24 cellular contexts compared by ENCODE assay signal in the genomic region with DNA sequence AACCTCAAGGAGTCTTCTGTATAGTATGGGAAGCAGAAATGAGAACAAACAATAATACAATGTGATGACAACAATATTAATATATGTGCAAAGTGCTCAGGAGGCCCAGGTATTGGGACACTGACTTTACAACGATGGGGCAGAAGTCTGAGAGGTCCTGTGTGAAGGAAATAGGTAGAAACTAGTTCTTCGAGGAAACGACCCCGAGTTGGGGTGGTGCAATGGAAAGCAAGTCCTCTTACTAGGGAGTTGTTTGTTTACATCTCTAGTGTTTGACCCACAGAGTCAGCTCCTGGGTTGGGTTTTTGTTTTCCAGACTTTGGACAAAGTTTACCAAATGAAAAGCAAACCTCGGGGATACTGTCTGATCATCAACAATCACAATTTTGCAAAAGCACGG. TPM values are rescaled to one million over a fixed set of nuclear protein-coding genes. Genes with fewer than 3 reads are reported as not detected.
A peak's percentile ranks its signal among the peaks of the same experiment; 100 is the strongest.
DNase-seq lines count a peak whose midpoint lies in the region; ATAC-seq and TF ChIP-seq lines count a peak whose summit lies in the region.
"Had no signal": no experiment of that assay in that cellular context is flagged by ENCODE, and none has a peak within 500 bp of the region (broad histone marks: within the 10 kb centered on the region; RNA-seq: fewer than 3 reads in every experiment).

No MANE protein-coding gene starts in this region.

- H3K4me1 Mint-ChIP-seq in CD8-positive, alpha-beta T cell (ENCODE audit: low read depth), result peaks cover 50% of the 10 kb centered on the region
- H3K4me1 Mint-ChIP-seq in IgD-negative memory B cell (peaks cover 8 to 21% (median 15%) of the 10 kb centered on the region in 3 donors), natural killer cell (peaks cover 60 to 64% of the 10 kb centered on the region in 2 donors)
- H3K4me1 Mint-ChIP-seq in effector memory CD8-positive, alpha-beta T cell (ENCODE audit: low read depth in 2 of 2), result peaks cover 29 to 67% of the 10 kb centered on the region in 2 donors

- no peak for TF ChIP-seq CTCF in CD8-positive, alpha-beta T cell (IDR thresholded peaks at IDR 0.05)
- no peak for TF ChIP-seq CTCF in natural killer cell (IDR thresholded peaks at IDR 0.05)

- H3K27ac ChIP-seq in CD8-positive, alpha-beta T cell (ENCODE audit: low read depth, low read length), result no peak overlapping the region
- H3K27ac ChIP-seq: GM23248, PC-9, RWPE1 had no signal

- DNase-seq in CD8-positive, alpha-beta T cell, result no peak
- no peak for DNase-seq in effector memory CD8-positive, alpha-beta T cell
- DNase-seq in natural killer cell (no peak), superior temporal gyrus (ENCODE audit: extremely low spot score) (no peak), amniotic stem cell (lab: John Stamatoyannopoulos, UW) (no peak), glomerular visceral epithelial cell (ENCODE audit: extremely low spot score) (no peak)
- DNase-seq: ACHN, C1 segment of cervical spinal cord, Caco-2, DMS153, GDM1, GM23248, HCEC 1CT, KG1, MV-4-11, NCI-H1417, NCI-H187 treated with DMSO at 0.1 percent for 48 hours, NCI-H226, NCI-H524, PC-9, SIG-M5 had no signal

- H3K4me3 ChIP-seq in CD8-positive, alpha-beta T cell (ENCODE audit: low read depth, low read length), result no peak overlapping the region
- H3K4me3 ChIP-seq: GM23248, PC-9 had no signal

- CTCF ChIA-PET in CD8-positive, alpha-beta T cell (lab: Charles Lee), result interaction anchor here (1.1 to 8.3 kb wide), 5 partner anchors 14 to 87 kb away, joined by 3 to 49 read pairs (median 19); partner anchors contain the start of gene CASP8

- no peaks in the 10 kb centered on the region for H3K27me3 Mint-ChIP-seq in CD8-positive, alpha-beta T cell (ENCODE audit: low read depth)
- no peaks in the 10 kb centered on the region for H3K27me3 Mint-ChIP-seq in IgD-negative memory B cell
- no peaks in the 10 kb centered on the region for H3K27me3 Mint-ChIP-seq in effector memory CD8-positive, alpha-beta T cell
- no peaks in the 10 kb centered on the region for H3K27me3 Mint-ChIP-seq in natural killer cell (ENCODE audit: low read depth in 2 of 2)

- H3K9me3 Mint-ChIP-seq in CD8-positive, alpha-beta T cell, result no peaks in the 10 kb centered on the region
- H3K9me3 Mint-ChIP-seq in IgD-negative memory B cell (no peaks in the 10 kb centered on the region), natural killer cell (no peaks in the 10 kb centered on the region)
- H3K9me3 Mint-ChIP-seq in effector memory CD8-positive, alpha-beta T cell, result no peaks in the 10 kb centered on the region

- no peaks in the 10 kb centered on the region for H3K9me3 ChIP-seq in CD8-positive, alpha-beta T cell (ENCODE audit: low read length)

- peak overlapping the region; percentile 25 for H3K27ac Mint-ChIP-seq in CD8-positive, alpha-beta T cell
- H3K27ac Mint-ChIP-seq in IgD-negative memory B cell, result peak overlapping the region in 2 of 3 donors; percentile 31 to 35
- peak overlapping the region; percentile 19 to 57 for H3K27ac Mint-ChIP-seq in effector memory CD8-positive, alpha-beta T cell
- H3K27ac Mint-ChIP-seq in natural killer cell, result peak overlapping the region; percentile 75 to 100

- peaks cover 85% of the 10 kb centered on the region for H3K36me3 Mint-ChIP-seq in CD8-positive, alpha-beta T cell
- H3K36me3 Mint-ChIP-seq in IgD-negative memory B cell (peaks cover 11% of the 10 kb centered on the region), natural killer cell (peaks cover 47% of the 10 kb centered on the region)
- H3K36me3 Mint-ChIP-seq in effector memory CD8-positive, alpha-beta T cell (ENCODE audit: insufficient read depth), result peaks cover 96% of the 10 kb centered on the region

- H3K4me1 ChIP-seq in CD8-positive, alpha-beta T cell (ENCODE audit: insufficient read depth, low read length), result peaks cover 14% of the 10 kb centered on the region
- H3K4me1 ChIP-seq: Caco-2 had no signal

- H3K36me3 ChIP-seq in CD8-positive, alpha-beta T cell (ENCODE audit: insufficient read depth, low read length), result peaks cover 65% of the 10 kb centered on the region

- ATAC-seq in CD8-positive, alpha-beta T cell, result no peak
- ATAC-seq in effector memory CD8-positive, alpha-beta T cell (replicated peaks), result no peak
- ATAC-seq in natural killer cell, result no peak
- ATAC-seq: SK-N-SH treated with all-trans-retinoic acid at 6 μM for 48 hours had no signal

- intact Hi-C loops in CD8-positive, alpha-beta T cell (cut with DNase I, micrococcal nuclease), result loop anchor here in 1 of 2 experiments (5.0 kb wide), 1 partner anchor 86 kb away; no protein-coding TSS in a partner anchor
- intact Hi-C loops in natural killer cell (cut with micrococcal nuclease), result no loop called here

- POLR2A ChIA-PET in CD8-positive, alpha-beta T cell (lab: Charles Lee), result interaction anchor here (0.6 to 1.2 kb wide), 2 partner anchors 43 to 85 kb away, joined by 3 to 5 read pairs; no protein-coding TSS in a partner anchor

- no peak overlapping the region for H3K4me3 Mint-ChIP-seq in CD8-positive, alpha-beta T cell
- H3K4me3 Mint-ChIP-seq in IgD-negative memory B cell (no peak overlapping the region), natural killer cell (no peak overlapping the region)
- H3K4me3 Mint-ChIP-seq in effector memory CD8-positive, alpha-beta T cell, result no peak overlapping the region

- no peaks in the 10 kb centered on the region for H3K27me3 ChIP-seq in CD8-positive, alpha-beta T cell (ENCODE audit: insufficient read depth, low read length)

RNA-seq across cellular contexts. Expression of gene CASP8, which starts 16.2 kb away (rescaled TPM):
- 100 to 1,000 TPM; 153 to 155 TPM for total RNA-seq in CD8-positive, alpha-beta T cell
- 56.1 TPM for polyA plus RNA-seq in IgD-negative memory B cell
- total RNA-seq in natural killer cell, result 100 to 1,000 TPM; 218 to 404 (median 347) TPM

Comparison
In these comparisons a context has a peak if more than half of its experiments do, and no peak if none do; other contexts are left out.
1. H3K27ac Mint-ChIP-seq: peak in every context shown above with its lines; median percentile 88 in natural killer cell; 38 in effector memory CD8-positive, alpha-beta T cell; 33 in IgD-negative memory B cell; 25 in CD8-positive, alpha-beta T cell.